Comparison of ENCODE assay signal across 1 cellular context in genomic region chr2:44889118-44889517, GRCh38.
TF ChIP-seq lines count a peak whose summit lies in the region.

No MANE protein-coding gene starts in this region.

TF ChIP-seq in HepG2, 621 proteins besides CTCF, POLR2A, EP300 and RAD21:
- TF ChIP-seq HNF4A (CRISPR knock-in tag; IDR thresholded peaks at IDR 0.05) (0 out of 2 replicates have a peak, but pooled peaks have one; percentile 6), STAT5B (CRISPR knock-in tag; IDR thresholded peaks at IDR 0.05) (no peak)
TF ChIP-seq in HepG2: peak in this region for 1.
